ENCODE assay signal across 11 cellular contexts in genomic region chr10:33115720-33116119, GRCh38.
DNase-seq lines count a peak whose midpoint lies in the region; ATAC-seq, FAIRE-seq and TF ChIP-seq lines count a peak whose summit lies in the region.
"Had no signal": no experiment of that assay in that cellular context is flagged by ENCODE, and none has a peak within 500 bp of the region (broad histone marks: within the 10 kb centered on the region; RNA-seq: fewer than 3 reads in every experiment).

No MANE protein-coding gene starts in this region.

- ATAC-seq in right cardiac atrium (peak in 1 of 2 donors; percentile 44), T-cell (replicated peaks in 1 of 4) (peak; percentile 9 to 48 (median 36)), HG02763 (IDR thresholded peaks at IDR 0.05; ENCODE audit: unreplicated experiment) (no peak), GM18519 (IDR thresholded peaks at IDR 0.05; ENCODE audit: low FRiP score, unreplicated experiment) (no peak)
- ATAC-seq: body of pancreas had no signal

- no peaks in the 10 kb centered on the region for H3K36me3 Mint-ChIP-seq in T-cell

- H3K27ac ChIP-seq in right cardiac atrium (ENCODE audit: low read length), result no peak overlapping the region
- H3K27ac ChIP-seq: body of pancreas had no signal

- peak in 2 of 3 donors; percentile 43 to 52 for DNase-seq in right cardiac atrium
- DNase-seq in cardiac septum (ENCODE audit: low spot score), result no peak
- no peak for DNase-seq in T-cell
- DNase-seq in fibroblast of mammary gland (ENCODE audit: low read depth), result peak; percentile 51
- DNase-seq in urothelium cell line (ENCODE audit: low spot score), result no peak
- DNase-seq in stimulated activated CD4-positive, alpha-beta T cell treated with anti-CD3 and anti-CD28 coated beads, Interleukin-12 subunit alpha, Interleukin-12 subunit beta, amount 100 ng/mL, for 4 hours, result no peak
- DNase-seq: GOT3, small intestine had no signal

- H3K4me1 ChIP-seq in right cardiac atrium (ENCODE audit: control insufficient read depth, insufficient read depth, low read length), result no peaks in the 10 kb centered on the region
- H3K4me1 ChIP-seq: body of pancreas had no signal

- CTCF ChIA-PET in T-cell (lab: Charles Lee), result interaction anchor here (0.6 to 2.6 kb wide), 14 partner anchors 10 to 1523 kb away, joined by 3 to 9 read pairs (median 4); no protein-coding TSS in a partner anchor

- POLR2A ChIA-PET in T-cell (lab: Charles Lee), result interaction anchor here in 1 of 2 donors (1.3 to 2.7 kb wide), 3 partner anchors 10 to 38 kb away, joined by 3 to 11 read pairs (median 6); no protein-coding TSS in a partner anchor

- peak overlapping the region; percentile 93 to 100 for H3K27ac Mint-ChIP-seq in T-cell

- WGBS in right cardiac atrium, result 77% methylated on average over 11 of the region's 11 CpGs

- H3K4me1 Mint-ChIP-seq in T-cell, result peaks cover 56 to 96% (median 89%) of the 10 kb centered on the region in 3 donors

- no peaks in the 10 kb centered on the region for H3K27me3 ChIP-seq in right cardiac atrium (ENCODE audit: control insufficient read depth, insufficient read depth)
- H3K27me3 ChIP-seq: body of pancreas had no signal

- H3K4me3 ChIP-seq in right cardiac atrium (ENCODE audit: low read length), result no peak overlapping the region
- H3K4me3 ChIP-seq in fibroblast of mammary gland (ENCODE audit: control insufficient read depth, low read depth, low read length), result no peak overlapping the region
- H3K4me3 ChIP-seq: body of pancreas had no signal

- no peaks in the 10 kb centered on the region for H3K9me3 ChIP-seq in right cardiac atrium (ENCODE audit: control insufficient read depth, low read length)
- H3K9me3 ChIP-seq: body of pancreas had no signal

- peak overlapping the region; percentile 45 to 76 (median 64) for H3K4me3 Mint-ChIP-seq in T-cell

- no peaks in the 10 kb centered on the region for H3K27me3 Mint-ChIP-seq in T-cell

- no peak for TF ChIP-seq CTCF in fibroblast of mammary gland (conservative IDR thresholded peaks at IDR 0.05; ENCODE audit: control insufficient read depth, insufficient read depth, low read depth, low read length)

- FAIRE-seq in urothelium cell line (lab: Jason Lieb, UNC), result peak; percentile 27
- FAIRE-seq: small intestine had no signal

- no peaks in the 10 kb centered on the region for H3K9me3 Mint-ChIP-seq in T-cell

- intact Hi-C loops in right cardiac atrium (cut with DNase I), result no loop called here
- intact Hi-C loops in cardiac septum (cut with DNase I), result loop anchor here (5.0 kb wide), 1 partner anchor 37 kb away; no protein-coding TSS in a partner anchor

Comparison
In these comparisons a context has a peak if more than half of its experiments do, and no peak if none do; other contexts are left out.
1. DNase-seq: peak in right cardiac atrium (2 of 3) and fibroblast of mammary gland (single experiment); none in cardiac septum (single experiment), T-cell (0 of 34), urothelium cell line (single experiment) and stimulated activated CD4-positive, alpha-beta T cell treated with anti-CD3 and anti-CD28 coated beads, Interleukin-12 subunit alpha, Interleukin-12 subunit beta, amount 100 ng/mL, for 4 hours (single experiment).
2. ATAC-seq: peak in T-cell (4 of 4); none in HG02763 (single experiment) and GM18519 (single experiment).